In the genomic region with DNA sequence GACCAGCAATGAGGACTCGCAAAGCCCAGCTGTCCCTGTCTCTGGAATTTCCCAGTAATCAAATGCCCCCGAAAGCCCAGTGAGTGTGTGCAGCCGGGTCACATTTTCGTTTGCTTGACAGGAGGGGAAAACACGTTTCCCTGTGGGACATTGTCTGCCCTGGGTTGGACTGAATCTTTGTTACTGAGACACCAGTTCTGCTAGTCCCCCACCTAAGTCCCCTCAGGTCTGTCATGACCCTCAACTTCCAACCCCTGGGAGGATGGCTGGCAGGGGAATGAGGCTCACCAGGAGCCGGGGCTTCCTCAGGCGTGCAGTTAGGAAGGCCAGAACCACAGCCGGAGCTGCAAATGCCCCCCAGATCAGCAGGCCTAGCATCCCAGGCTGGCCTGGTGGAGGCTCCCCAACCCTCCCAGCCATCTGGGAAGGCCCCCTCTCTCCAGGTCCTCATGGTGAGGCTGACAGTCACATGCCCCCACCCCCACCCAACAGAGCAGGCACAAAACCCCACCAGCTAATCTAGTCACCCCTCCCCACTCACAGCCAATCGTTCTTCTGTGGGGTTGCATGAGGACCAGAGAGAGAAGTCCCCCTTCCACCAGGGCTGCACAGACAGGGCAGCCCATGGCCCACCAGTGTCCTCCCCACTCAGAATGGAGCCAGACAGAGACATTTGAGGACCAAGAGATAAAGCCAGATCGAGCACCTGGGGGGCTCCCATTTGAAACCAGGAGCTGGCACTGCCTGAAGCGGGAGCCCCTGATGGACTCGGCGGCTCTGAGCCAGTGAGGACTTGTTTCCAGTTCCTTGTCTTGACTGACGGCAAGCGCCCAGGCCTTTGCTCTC, we compare ENCODE assay signal across 22 cellular contexts. TPM values are rescaled to one million over a fixed set of nuclear protein-coding genes. Genes with fewer than 3 reads are reported as not detected.
DNase-seq lines count a peak whose midpoint lies in the region; ATAC-seq and TF ChIP-seq lines count a peak whose summit lies in the region.
"Had no signal": no experiment of that assay in that cellular context is flagged by ENCODE, and none has a peak within 500 bp of the region (broad histone marks: within the 10 kb centered on the region; RNA-seq: fewer than 3 reads in every experiment).

No MANE protein-coding gene starts in this region.

- H2BK12ac ChIP-seq in neuronal stem cell (ENCODE audit: low read length), result no peak overlapping the region

- H2BK5ac ChIP-seq in neuronal stem cell (ENCODE audit: low read length), result no peak overlapping the region

- no peak overlapping the region for H3K14ac ChIP-seq in neuronal stem cell (ENCODE audit: low read length)

- peaks cover 8% of the 10 kb centered on the region for H3K4me1 Mint-ChIP-seq in type B pancreatic cell (ENCODE audit: unreplicated experiment)
- H3K4me1 Mint-ChIP-seq: GM23338 had no signal

- no peak overlapping the region for H4K91ac ChIP-seq in neuronal stem cell (ENCODE audit: low read depth, low read length, poor library complexity)

- H3K27ac ChIP-seq in esophagus squamous epithelium, result peak overlapping the region in 3 of 4 donors; percentile 70 to 87 (median 78)
- no peak overlapping the region for H3K27ac ChIP-seq in neuronal stem cell (replicated peaks; ENCODE audit: low read length)

- no peak overlapping the region for H3K27ac Mint-ChIP-seq in type B pancreatic cell
- H3K27ac Mint-ChIP-seq: CD4-positive, alpha-beta T cell; GM23338 had no signal

- no peaks in the 10 kb centered on the region for H3K36me3 Mint-ChIP-seq in type B pancreatic cell

- ATAC-seq in Right ventricle myocardium superior (ENCODE audit: poor library complexity) (no peak), HG03520 (IDR thresholded peaks at IDR 0.05; ENCODE audit: unreplicated experiment) (no peak), HG02678 (IDR thresholded peaks at IDR 0.05; ENCODE audit: unreplicated experiment) (no peak)

- peak overlapping the region; percentile 38 for H2AK5ac ChIP-seq in neuronal stem cell (ENCODE audit: low read depth, low read length)

- no peak overlapping the region for H3K4ac ChIP-seq in neuronal stem cell (ENCODE audit: low read length)

- H3K9me3 Mint-ChIP-seq in type B pancreatic cell, result peaks cover 10% of the 10 kb centered on the region
- H3K9me3 Mint-ChIP-seq: CD4-positive, alpha-beta T cell had no signal

- H3K4me1 ChIP-seq in esophagus squamous epithelium (peaks cover 14 to 39% (median 22%) of the 10 kb centered on the region in 3 donors), neuronal stem cell (ENCODE audit: control insufficient read depth in 2 of 2, insufficient read depth in 1 of 2, low read depth in 1 of 2, low read length in 2 of 2) (peaks cover 2 to 9% of the 10 kb centered on the region in 2 donors)
- H3K4me1 ChIP-seq: BE2C had no signal

- H3K18ac ChIP-seq in neuronal stem cell (ENCODE audit: low read length), result no peak overlapping the region

- no peak overlapping the region for H3K4me2 ChIP-seq in neuronal stem cell (ENCODE audit: insufficient read depth, low read length, poor library complexity, severe bottlenecking)
- H3K4me2 ChIP-seq: GM23338 had no signal

- no peaks in the 10 kb centered on the region for H3K27me3 Mint-ChIP-seq in type B pancreatic cell

- no peak overlapping the region for H3K23ac ChIP-seq in neuronal stem cell (ENCODE audit: low read depth, low read length, poor library complexity)

- H3K4me3 ChIP-seq in esophagus squamous epithelium (no peak overlapping the region), neuronal stem cell (ENCODE audit: low read length in 2 of 2) (no peak overlapping the region), MG63 (no peak overlapping the region)
- H3K4me3 ChIP-seq: GM23338, K562 had no signal

- H3K4me3 Mint-ChIP-seq in type B pancreatic cell, result no peak overlapping the region
- H3K4me3 Mint-ChIP-seq: CD4-positive, alpha-beta T cell; GM23338 had no signal

- no peak overlapping the region for H3K9ac ChIP-seq in neuronal stem cell (ENCODE audit: low read depth, low read length, poor library complexity)

- no peak overlapping the region for H4K8ac ChIP-seq in neuronal stem cell (ENCODE audit: low read depth, low read length)

- no peak for TF ChIP-seq CTCF in esophagus squamous epithelium (IDR thresholded peaks at IDR 0.05)
- TF ChIP-seq CTCF in type B pancreatic cell (conservative IDR thresholded peaks at IDR 0.05), result no peak

- 73 to 90% methylated on average over 2 to 4 of the region's 15 CpGs for whole genome bisulfite sequencing in esophagus squamous epithelium, 2 donors
- WGBS in neuronal stem cell (ENCODE audit: extremely low coverage in 2 of 2, insufficient read length in 2 of 2, insufficient replicate concordance in 1 of 2), 2 donors, result no CpG with 5 or more reads among the region's 15 CpGs

- intact Hi-C loops in cardiac septum (cut with DNase I), result no loop called here
- intact Hi-C loops in Right ventricle myocardium superior (cut with DNase I), result no loop called here
- intact Hi-C loops in esophagus squamous epithelium (cut with DNase I), result no loop called here

- TF ChIP-seq POLR2A in esophagus squamous epithelium (IDR thresholded peaks at IDR 0.05), result no peak

- H3K79me1 ChIP-seq in neuronal stem cell (ENCODE audit: low read depth, low read length), result no peaks in the 10 kb centered on the region

- no peaks in the 10 kb centered on the region for H3K36me3 ChIP-seq in esophagus squamous epithelium
- H3K36me3 ChIP-seq in neuronal stem cell (replicated peaks in 1 of 2; ENCODE audit: control insufficient read depth in 2 of 2, insufficient read depth in 2 of 2, low read length in 2 of 2), result no peaks in the 10 kb centered on the region
- no peaks in the 10 kb centered on the region for H3K36me3 ChIP-seq in MG63
- H3K36me3 ChIP-seq: BE2C had no signal

- H3K9me3 ChIP-seq in esophagus squamous epithelium (no peaks in the 10 kb centered on the region), neuronal stem cell (replicated peaks in 1 of 2; ENCODE audit: control insufficient read depth in 2 of 2, insufficient read depth in 1 of 2, low read depth in 1 of 2, low read length in 2 of 2) (peaks cover 0 to 2% of the 10 kb centered on the region in 2 donors), MG63 (no peaks in the 10 kb centered on the region)
- H3K9me3 ChIP-seq: BE2C, Caco-2 had no signal

- H2AFZ ChIP-seq in neuronal stem cell (ENCODE audit: low read length), result no peak overlapping the region
- H2AFZ ChIP-seq: GM23338 had no signal

- no peak overlapping the region for H2BK120ac ChIP-seq in neuronal stem cell (ENCODE audit: low read depth, low read length)

- DNase-seq in cardiac septum (ENCODE audit: low spot score), result peak; percentile 57
- DNase-seq in Right ventricle myocardium superior, result no peak
- DNase-seq in esophagus squamous epithelium (lab: John Stamatoyannopoulos, UW), result no peak
- DNase-seq in neuronal stem cell (ENCODE audit: low spot score), result no peak
- DNase-seq in type B pancreatic cell (ENCODE audit: extremely low spot score, unreplicated experiment), result peak; percentile 63
- no peak for DNase-seq in MG63
- DNase-seq: BE2C; Caco-2; CD4-positive, alpha-beta T cell; DMS153; GDM1; MV-4-11; NCI-H187; NCI-H2107; NCI-H510A; NCI-H774; SIG-M5 had no signal

- H2BK15ac ChIP-seq in neuronal stem cell (ENCODE audit: low read length), result no peak overlapping the region

- H3K27me3 ChIP-seq in esophagus squamous epithelium (peaks cover 0 to 21% (median 0%) of the 10 kb centered on the region in 4 donors), neuronal stem cell (ENCODE audit: control insufficient read depth in 3 of 3, insufficient read depth in 3 of 3, low read depth in 1 of 3, low read length in 3 of 3) (no peaks in the 10 kb centered on the region), MG63 (no peaks in the 10 kb centered on the region)
- H3K27me3 ChIP-seq: BE2C had no signal

RNA-seq across cellular contexts. Expression of gene CYP26B1, which starts 33.6 kb away (rescaled TPM):
- total RNA-seq in cardiac septum, result 7.0 TPM
- 4.4 TPM for total RNA-seq in Right ventricle myocardium superior
- 1 to 10 TPM in 3 of 4 donors, under 1 TPM in 1; 0.62 to 6.7 (median 1.3) TPM for total RNA-seq in esophagus squamous epithelium
- polyA plus RNA-seq in neuronal stem cell (2013, experiment 1 of 2), result 1.0 TPM
- polyA plus RNA-seq in neuronal stem cell (2013, experiment 2 of 2), result 0.68 TPM
- total RNA-seq in type B pancreatic cell (ENCODE audit: low replicate concordance), result 5.4 and 23.6 TPM in 2 replicates
- 5.4 and 10.6 TPM in 2 replicates for total RNA-seq in MG63 (2014; rRNA removed; shearing (Covaris generic); ENCODE audit: low replicate concordance)
- total RNA-seq: OCI-LY7 had no signal

Comparison
In these comparisons a context has a peak if more than half of its experiments do, and no peak if none do; other contexts are left out.
1. DNase-seq: peak in cardiac septum (single experiment) and type B pancreatic cell (single experiment); none in Right ventricle myocardium superior (single experiment), esophagus squamous epithelium (single experiment), neuronal stem cell (single experiment) and MG63 (single experiment).